16 cellular contexts compared by ENCODE assay signal in the genomic region with DNA sequence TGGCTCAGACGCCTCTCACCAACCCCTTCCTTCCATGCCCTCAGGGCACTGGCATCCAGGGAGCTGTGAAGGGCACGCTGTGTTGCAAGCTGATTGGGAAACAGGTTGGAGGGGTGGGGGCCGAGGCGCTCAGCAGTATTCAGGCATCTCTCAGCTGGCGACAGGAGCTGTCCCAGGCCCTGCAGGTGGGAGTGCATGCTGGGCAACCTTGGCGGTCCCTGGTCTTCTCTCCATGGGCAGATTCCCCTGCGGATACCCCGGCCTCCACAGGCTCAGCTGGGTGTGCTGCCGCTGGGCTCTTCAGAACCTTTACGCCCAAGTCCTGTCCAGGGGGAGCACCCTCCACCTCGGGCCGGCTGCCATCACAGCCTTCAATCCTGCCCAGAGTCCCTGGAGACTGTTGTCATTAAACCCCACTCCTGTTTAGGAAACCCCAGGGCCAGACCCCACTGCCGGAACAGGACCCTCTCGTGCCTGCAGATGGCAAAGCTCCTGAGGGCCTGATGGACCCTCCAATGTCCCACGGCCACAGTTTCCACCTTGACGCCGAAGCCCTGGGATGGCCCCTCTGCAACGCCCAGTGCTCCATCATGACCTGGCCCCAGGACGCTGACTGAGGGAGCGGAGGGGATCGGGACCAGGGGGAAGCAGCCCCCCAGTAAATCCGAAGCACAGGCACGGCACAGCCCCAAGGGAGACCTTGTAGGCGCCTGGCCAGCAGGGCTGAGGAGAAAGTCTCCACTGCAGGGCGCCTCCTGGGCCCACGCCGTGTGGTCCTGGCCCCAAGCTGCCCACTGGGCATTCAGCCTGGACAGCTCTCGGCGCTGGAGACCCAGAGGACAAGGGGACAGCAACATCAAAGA. TPM values are rescaled to one million over a fixed set of nuclear protein-coding genes. Genes with fewer than 3 reads are reported as not detected.
DNase-seq lines count a peak whose midpoint lies in the region; ATAC-seq lines count a peak whose summit lies in the region.
"Had no signal": no experiment of that assay in that cellular context is flagged by ENCODE, and none has a peak within 500 bp of the region (broad histone marks: within the 10 kb centered on the region; RNA-seq: fewer than 3 reads in every experiment).

No MANE protein-coding gene starts in this region.

- H3K36me3 ChIP-seq in stomach smooth muscle (ENCODE audit: control insufficient read depth in 2 of 2, insufficient read depth in 2 of 2, low read length in 2 of 2) (no peaks in the 10 kb centered on the region), SJCRH30 (no peaks in the 10 kb centered on the region)

- H3K4me3 ChIP-seq in right cardiac atrium (ENCODE audit: low read length) (no peak overlapping the region), stomach smooth muscle (ENCODE audit: low read length in 2 of 2) (no peak overlapping the region), SJCRH30 (no peak overlapping the region)
- H3K4me3 ChIP-seq: esophagus muscularis mucosa, hepatocyte had no signal

- no peak overlapping the region for H3K9ac ChIP-seq in stomach smooth muscle (ENCODE audit: low read length in 2 of 2)

- intact Hi-C loops in right cardiac atrium (cut with DNase I), result no loop called here

- H3K4me1 ChIP-seq in right cardiac atrium (ENCODE audit: control insufficient read depth, insufficient read depth, low read length), result no peaks in the 10 kb centered on the region
- peaks cover 36% of the 10 kb centered on the region for H3K4me1 ChIP-seq in stomach smooth muscle (ENCODE audit: control insufficient read depth, insufficient read depth, low read length)
- no peaks in the 10 kb centered on the region for H3K4me1 ChIP-seq in SJCRH30

- H3K27ac ChIP-seq in right cardiac atrium (ENCODE audit: low read length) (no peak overlapping the region), stomach smooth muscle (ENCODE audit: low read length) (peak overlapping the region; percentile 11), SJCRH30 (no peak overlapping the region)
- H3K27ac ChIP-seq: hepatocyte had no signal

- peak; percentile 60 for DNase-seq in activated effector memory CD4-positive, alpha-beta T cell treated with anti-CD3 and anti-CD28 coated beads, Interleukin-2, amount 50 U/mL, for 16 hours
- no peak for DNase-seq in activated effector memory CD4-positive, alpha-beta T cell treated with Interleukin-2 at 50 U/mL for 16 hours
- DNase-seq in activated CD8-positive, alpha-beta memory T cell treated with anti-CD3 and anti-CD28 coated beads, Interleukin-2, amount 50 U/mL, for 4 hours, result peak; percentile 12
- DNase-seq in right cardiac atrium (peak; percentile 36 to 62 (median 50)), SJCRH30 (no peak)
- DNase-seq: activated B cell treated with CpG ODN at 0.5 μM for 24 hours; activated T-cell treated with anti-CD3 and anti-CD28 coated beads, Interleukin-2, amount 50 U/mL, for 24 hours; anterior cingulate cortex; NCI-H1930; stimulated activated CD4-positive, alpha-beta T cell treated with anti-CD3 and anti-CD28 coated beads, Interleukin-4, amount 100 ng/mL, for 24 hours had no signal

- peak; percentile 8 to 32 for ATAC-seq in right cardiac atrium
- no peak for ATAC-seq in HG02938 (IDR thresholded peaks at IDR 0.05; ENCODE audit: unreplicated experiment)
- ATAC-seq in GM19395 (IDR thresholded peaks at IDR 0.05; ENCODE audit: unreplicated experiment), result no peak
- ATAC-seq: T-cell had no signal

- 83% methylated on average over 29 of the region's 29 CpGs for WGBS in right cardiac atrium

- H3K27me3 ChIP-seq in right cardiac atrium (ENCODE audit: control insufficient read depth, insufficient read depth), result no peaks in the 10 kb centered on the region
- no peaks in the 10 kb centered on the region for H3K27me3 ChIP-seq in stomach smooth muscle (ENCODE audit: control insufficient read depth in 1 of 2, insufficient read depth in 2 of 2, low read length in 2 of 2)
- no peaks in the 10 kb centered on the region for H3K27me3 ChIP-seq in SJCRH30
- H3K27me3 ChIP-seq: esophagus muscularis mucosa, hepatocyte had no signal

- H3K9me3 ChIP-seq in right cardiac atrium (ENCODE audit: control insufficient read depth, low read length) (no peaks in the 10 kb centered on the region), stomach smooth muscle (ENCODE audit: control insufficient read depth in 2 of 2, low read length in 2 of 2) (no peaks in the 10 kb centered on the region), SJCRH30 (replicated peaks) (no peaks in the 10 kb centered on the region)
- H3K9me3 ChIP-seq: esophagus muscularis mucosa had no signal

RNA-seq across cellular contexts. Expression of gene TPPP, which starts 9.3 kb away (rescaled TPM):
- 10 to 100 TPM; 15.8 to 30.1 (median 22.7) TPM for total RNA-seq in right cardiac atrium
- 12.2 TPM for polyA plus RNA-seq in right cardiac atrium
- total RNA-seq in SJCRH30 (2014; rRNA removed; shearing (Covaris generic)), result 0.03 and 0.04 TPM in 2 replicates

Comparison
In these comparisons a context has a peak if more than half of its experiments do, and no peak if none do; other contexts are left out.
1. DNase-seq: peak in activated effector memory CD4-positive, alpha-beta T cell treated with anti-CD3 and anti-CD28 coated beads, Interleukin-2, amount 50 U/mL, for 16 hours (single experiment), activated CD8-positive, alpha-beta memory T cell treated with anti-CD3 and anti-CD28 coated beads, Interleukin-2, amount 50 U/mL, for 4 hours (single experiment) and right cardiac atrium (3 of 3); none in activated effector memory CD4-positive, alpha-beta T cell treated with Interleukin-2 at 50 U/mL for 16 hours (single experiment) and SJCRH30 (0 of 2).
2. ATAC-seq: peak in right cardiac atrium (2 of 2); none in HG02938 (single experiment) and GM19395 (single experiment).
3. RNA of gene TPPP, which starts 9.3 kb away (total RNA-seq): 15.8 to 30.1 TPM in right cardiac atrium; 0.03 to 0.04 TPM in SJCRH30; every median in the first group is over 10 times any median in the second.